ENCODE assay signal across 31 cellular contexts in the genomic region with DNA sequence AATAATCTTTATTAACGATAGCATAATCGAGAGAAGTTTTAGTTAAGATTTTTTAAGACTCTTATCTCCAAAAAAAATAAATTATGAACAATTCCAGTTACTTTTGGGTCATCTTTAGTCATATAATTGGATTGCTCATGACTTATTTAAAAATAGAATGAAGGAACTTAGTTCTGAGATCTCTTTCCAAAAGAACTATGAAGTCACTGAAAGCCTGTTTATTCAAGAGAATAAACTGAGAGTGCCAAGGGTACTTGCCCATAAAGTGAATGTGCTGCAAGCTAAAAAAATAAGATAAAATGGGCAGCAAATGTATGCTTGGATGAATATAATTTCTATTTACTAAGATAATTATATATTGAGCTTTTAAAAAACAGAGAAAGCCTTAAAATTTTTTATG.
DNase-seq lines count a peak whose midpoint lies in the region; ATAC-seq and TF ChIP-seq lines count a peak whose summit lies in the region.
"Had no signal": no experiment of that assay in that cellular context is flagged by ENCODE, and none has a peak within 500 bp of the region (broad histone marks: within the 10 kb centered on the region; RNA-seq: fewer than 3 reads in every experiment).

No MANE protein-coding gene starts in this region.

- no peak overlapping the region for H3K27ac ChIP-seq in GM23338 (ENCODE audit: low read depth)
- H3K27ac ChIP-seq: esophagus squamous epithelium, lower lobe of right lung, pancreas, spleen, testis had no signal

- TF ChIP-seq CTCF in GM23338 (conservative IDR thresholded peaks at IDR 0.05; ENCODE audit: low read depth in 2 of 2) (no peak), chondrocyte (IDR thresholded peaks at IDR 0.05) (no peak), fibroblast of the aortic adventitia (IDR thresholded peaks at IDR 0.05; ENCODE audit: insufficient read depth, low read length) (no peak)

- H3K36me3 Mint-ChIP-seq in GM23338 (ENCODE audit: low read depth) (no peaks in the 10 kb centered on the region), chondrocyte (ENCODE audit: low read depth) (no peaks in the 10 kb centered on the region)
- H3K36me3 Mint-ChIP-seq: activated CD8-positive, alpha-beta memory T cell treated with anti-CD3 and anti-CD28 coated beads, Interleukin-2, amount 10 ng/mL, durations not matched to agents 7 days and 5 days had no signal

- H3F3A ChIP-seq in GM23338 (replicated peaks; ENCODE audit: low read depth): no peaks in the 10 kb centered on the region

- no peaks in the 10 kb centered on the region for H3K79me2 ChIP-seq in GM23338 (replicated peaks; ENCODE audit: insufficient read depth)

- H3K27me3 Mint-ChIP-seq in GM23338 (ENCODE audit: insufficient read depth, low read depth, poor library complexity) (no peaks in the 10 kb centered on the region), chondrocyte (ENCODE audit: low read depth) (no peaks in the 10 kb centered on the region)
- H3K27me3 Mint-ChIP-seq: activated CD8-positive, alpha-beta memory T cell treated with anti-CD3 and anti-CD28 coated beads, Interleukin-2, amount 10 ng/mL, durations not matched to agents 7 days and 5 days; T-helper 17 cell had no signal

- no peak for ATAC-seq in GM23338
- no peak for ATAC-seq in HG02938 (IDR thresholded peaks at IDR 0.05; ENCODE audit: unreplicated experiment)
- ATAC-seq in GM21576 (IDR thresholded peaks at IDR 0.05; ENCODE audit: unreplicated experiment): no peak
- ATAC-seq: activated CD8-positive, alpha-beta memory T cell treated with anti-CD3 and anti-CD28 coated beads, Interleukin-2, amount 10 ng/mL, durations not matched to agents 7 days and 5 days; activated T-cell treated with anti-CD3 and anti-CD28 coated beads, Interleukin-2, amount 50 U/mL, for 4 hours; lower lobe of right lung; pancreas; Right ventricle myocardium inferior; stimulated activated naive CD8-positive, alpha-beta T cell treated with anti-CD3 and anti-CD28 coated beads, Interleukin-15, Interleukin-2, amounts not matched to agents 100 U/mL and 50 U/mL, for 24 hours; T-helper 17 cell had no signal

- H3K9me3 Mint-ChIP-seq in GM23338 (no peaks in the 10 kb centered on the region), chondrocyte (ENCODE audit: low read depth) (no peaks in the 10 kb centered on the region)
- H3K9me3 Mint-ChIP-seq: activated T-cell treated with anti-CD3 and anti-CD28 coated beads, Interleukin-2, amount 50 U/mL, for 4 hours; nephron had no signal

- H3K4me1 Mint-ChIP-seq in GM23338 (peaks cover 52% of the 10 kb centered on the region), chondrocyte (ENCODE audit: low read depth) (peaks cover 49% of the 10 kb centered on the region)
- H3K4me1 Mint-ChIP-seq: activated CD8-positive, alpha-beta memory T cell treated with anti-CD3 and anti-CD28 coated beads, Interleukin-2, amount 10 ng/mL, durations not matched to agents 7 days and 5 days; nephron; T-helper 17 cell had no signal

- no peaks in the 10 kb centered on the region for H4K20me1 ChIP-seq in GM23338 (replicated peaks; ENCODE audit: insufficient read depth)

- H3K4me1 ChIP-seq in GM23338 (ENCODE audit: insufficient read depth): peaks cover 35% of the 10 kb centered on the region
- H3K4me1 ChIP-seq: esophagus squamous epithelium, lower lobe of right lung, pancreas, spleen, testis had no signal

- H3K36me3 ChIP-seq in GM23338 (ENCODE audit: insufficient read depth): no peaks in the 10 kb centered on the region
- H3K36me3 ChIP-seq: esophagus squamous epithelium, lower lobe of right lung, pancreas, spleen had no signal

- no peak overlapping the region for H3K27ac Mint-ChIP-seq in GM23338
- H3K27ac Mint-ChIP-seq in chondrocyte (ENCODE audit: unreplicated experiment): peak overlapping the region; percentile 83
- H3K27ac Mint-ChIP-seq: activated CD8-positive, alpha-beta memory T cell treated with anti-CD3 and anti-CD28 coated beads, Interleukin-2, amount 10 ng/mL, durations not matched to agents 7 days and 5 days; nephron; T-helper 17 cell had no signal

- H3K9me2 ChIP-seq in GM23338 (ENCODE audit: insufficient read depth): no peaks in the 10 kb centered on the region

- no peak overlapping the region for H2AFZ ChIP-seq in GM23338

- peak overlapping the region; percentile 63; the same call in 1 of the 2 replicates for H3K4me2 ChIP-seq in GM23338

- 0 out of 2 replicates have a peak overlapping the region, but pooled peaks have one; percentile 21 for H3K4me3 ChIP-seq in GM23338
- no peak overlapping the region for H3K4me3 ChIP-seq in fibroblast of the aortic adventitia (ENCODE audit: low read depth, low read length)
- H3K4me3 ChIP-seq: dorsolateral prefrontal cortex, esophagus squamous epithelium, lower lobe of right lung, pancreas, spleen, testis had no signal

- no peak overlapping the region for H3K4me3 Mint-ChIP-seq in GM23338
- no peak overlapping the region for H3K4me3 Mint-ChIP-seq in chondrocyte (ENCODE audit: unreplicated experiment)
- H3K4me3 Mint-ChIP-seq: activated CD8-positive, alpha-beta memory T cell treated with anti-CD3 and anti-CD28 coated beads, Interleukin-2, amount 10 ng/mL, durations not matched to agents 7 days and 5 days; activated T-cell treated with anti-CD3 and anti-CD28 coated beads, Interleukin-2, amount 50 U/mL, for 4 hours; nephron; T-helper 17 cell had no signal

- no peaks in the 10 kb centered on the region for H3K27me3 ChIP-seq in GM23338 (ENCODE audit: insufficient read depth)
- H3K27me3 ChIP-seq: esophagus squamous epithelium, pancreas, spleen, testis had no signal

- DNase-seq in GM23338 (ENCODE audit: low spot score) (no peak), chondrocyte (ENCODE audit: low spot score) (no peak), fibroblast of the aortic adventitia (ENCODE audit: low read depth) (peak; percentile 70), stromal cell of bone marrow (ENCODE audit: low read depth) (peak; percentile 67), NCI-H748 treated with DMSO at 0.1 percent for 48 hours (lab: John Stamatoyannopoulos, UW) (no peak), OCI-M2 (lab: John Stamatoyannopoulos, UW; ENCODE audit: unreplicated experiment) (no peak)
- DNase-seq: activated CD4-positive, alpha-beta T cell treated with anti-CD3 and anti-CD28 coated beads, Interleukin-2, amount 50 U/mL, for 4 hours; activated CD8-positive, alpha-beta memory T cell treated with anti-CD3 and anti-CD28 coated beads, Interleukin-2, amount 10 ng/mL, durations not matched to agents 7 days and 5 days; activated gamma-delta T cell treated with Interleukin-2 at 50 U/mL for 16 hours; activated T-cell treated with anti-CD3 and anti-CD28 coated beads, Interleukin-2, amount 50 U/mL, for 4 hours; Calu3; DMS79; esophagus squamous epithelium; Karpas-422; kidney glomerular epithelial cell; lower lobe of right lung; NCI-H1417; NCI-H2029 treated with DMSO at 0.1 percent for 48 hours; NCI-H226; NCI-H69; pancreas; spleen; stimulated activated CD4-positive, alpha-beta T cell treated with anti-CD3 and anti-CD28 coated beads, Interleukin-2, amount 100 ng/mL, for 24 hours; stimulated activated naive CD8-positive, alpha-beta T cell treated with anti-CD3 and anti-CD28 coated beads, Interleukin-15, Interleukin-2, amounts not matched to agents 100 U/mL and 50 U/mL, for 24 hours; T-helper 17 cell; testis had no signal

TF ChIP-seq in GM23338, 12 proteins besides CTCF, POLR2A, EP300 and RAD21 (continues in another document):
- TF ChIP-seq POLR2AphosphoS5 (IDR thresholded peaks at IDR 0.05; ENCODE audit: low read depth): no peak
- TF ChIP-seq ETS1 (IDR thresholded peaks at IDR 0.05): no peak
- no peak for TF ChIP-seq EZH2phosphoT487 (IDR thresholded peaks at IDR 0.05; ENCODE audit: unreplicated experiment)
- TF ChIP-seq ZNF331 (CRISPR knock-in tag; IDR thresholded peaks at IDR 0.05; ENCODE audit: low read depth): no peak
- no peak for TF ChIP-seq ZNF114 (CRISPR knock-in tag; IDR thresholded peaks at IDR 0.05)
- TF ChIP-seq JUNB (IDR thresholded peaks at IDR 0.05; ENCODE audit: unreplicated experiment): no peak
- no peak for TF ChIP-seq NANOG (IDR thresholded peaks at IDR 0.05; ENCODE audit: borderline replicate concordance)

Comparison
In these comparisons a context has a peak if more than half of its experiments do, and no peak if none do; other contexts are left out.
1. DNase-seq: peak in fibroblast of the aortic adventitia (single experiment) and stromal cell of bone marrow (single experiment); none in GM23338 (single experiment), chondrocyte (single experiment), NCI-H748 treated with DMSO at 0.1 percent for 48 hours (single experiment) and OCI-M2 (single experiment).